Comparison of ENCODE assay signal across 9 cellular contexts in the genomic region with DNA sequence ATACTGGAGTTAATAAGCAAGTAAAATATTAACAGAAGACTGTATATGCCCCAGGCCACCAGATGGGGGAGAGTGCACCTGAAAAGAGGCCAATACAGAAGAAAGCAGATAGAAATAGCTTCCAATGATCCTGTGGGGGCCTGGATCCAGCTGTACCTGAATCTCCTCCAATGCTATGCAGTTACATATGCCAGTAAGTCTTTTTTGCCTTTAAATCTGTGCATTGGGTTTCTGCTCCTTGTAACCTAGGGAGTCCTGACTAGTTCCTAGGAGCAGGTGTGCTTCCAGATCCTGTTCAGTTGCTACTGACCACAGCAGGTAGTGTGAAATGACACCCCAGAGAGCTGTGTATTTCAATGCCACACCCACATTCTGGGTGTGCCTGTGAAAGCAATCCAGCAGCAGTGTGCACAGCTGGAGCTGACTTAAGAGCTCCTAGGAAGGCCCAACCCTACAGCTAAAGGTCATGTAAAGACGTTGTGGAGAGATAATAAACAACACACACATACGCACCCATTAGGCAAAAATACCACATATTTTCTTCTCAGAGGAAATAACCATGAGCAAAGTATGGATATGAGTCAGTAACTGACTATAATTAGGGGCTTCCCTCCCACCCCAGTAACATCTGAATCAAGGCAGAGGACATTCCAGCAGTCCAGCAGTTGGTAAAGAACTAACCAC.
DNase-seq lines count a peak whose midpoint lies in the region; ATAC-seq and TF ChIP-seq lines count a peak whose summit lies in the region.
"Had no signal": no experiment of that assay in that cellular context is flagged by ENCODE, and none has a peak within 500 bp of the region (broad histone marks: within the 10 kb centered on the region; RNA-seq: fewer than 3 reads in every experiment).

No MANE protein-coding gene starts in this region.

- TF ChIP-seq POLR2A in NB4 (IDR thresholded peaks at IDR 0.05; ENCODE audit: extremely low read depth, insufficient read length) (no peak), vagina (IDR thresholded peaks at IDR 0.05) (no peak)

- H3K36me3 Mint-ChIP-seq in mesothelial cell of epicardium: peaks cover 1% of the 10 kb centered on the region

- intact Hi-C loops in vagina (cut with DNase I): no loop called here

- no peaks in the 10 kb centered on the region for H3K9me3 ChIP-seq in vagina
- H3K9me3 ChIP-seq: right lobe of liver had no signal

- peak; percentile 56 for DNase-seq in AG08396 (ENCODE audit: low spot score)
- peak; percentile 84 for DNase-seq in NB4 (ENCODE audit: low read depth)
- DNase-seq in dedifferentiated amniotic fluid mesenchymal stem cell (ENCODE audit: extremely low spot score): peak; percentile 39
- DNase-seq in stimulated activated CD8-positive, alpha-beta memory T cell treated with anti-CD3 and anti-CD28 coated beads, Interleukin-4, amount 100 ng/mL, for 48 hours: peak; percentile 48
- DNase-seq in vagina (ENCODE audit: extremely low spot score in 2 of 2): no peak
- no peak for DNase-seq in mesothelial cell of epicardium (ENCODE audit: low spot score in 2 of 2, unreplicated experiment in 2 of 2)
- DNase-seq: right lobe of liver had no signal

- 0 out of 2 replicates have a peak, but pooled peaks have one; percentile 22 for TF ChIP-seq CTCF in GM12875 (IDR thresholded peaks at IDR 0.05; ENCODE audit: borderline replicate concordance, insufficient read depth, low read depth, low read length)
- TF ChIP-seq CTCF in NB4 (IDR thresholded peaks at IDR 0.05; ENCODE audit: low read depth, low read length): no peak
- TF ChIP-seq CTCF in vagina (IDR thresholded peaks at IDR 0.05): no peak
- no peak for TF ChIP-seq CTCF in mesothelial cell of epicardium (IDR thresholded peaks at IDR 0.05; ENCODE audit: unreplicated experiment)

- no peak overlapping the region for H3K27ac ChIP-seq in vagina
- H3K27ac ChIP-seq: right lobe of liver had no signal

- no peak overlapping the region for H3K4me3 ChIP-seq in GM12875 (ENCODE audit: low read depth, low read length)
- no peak overlapping the region for H3K4me3 ChIP-seq in NB4 (ENCODE audit: low read depth, low read length)
- H3K4me3 ChIP-seq in vagina: no peak overlapping the region
- H3K4me3 ChIP-seq: right lobe of liver had no signal

- H3K9me3 Mint-ChIP-seq in mesothelial cell of epicardium: peaks cover 22% of the 10 kb centered on the region

- ATAC-seq in HG02610 (IDR thresholded peaks at IDR 0.05; ENCODE audit: unreplicated experiment): peak; percentile 86

- peaks cover 30% of the 10 kb centered on the region for H3K4me1 ChIP-seq in vagina
- H3K4me1 ChIP-seq: right lobe of liver had no signal

- peaks cover 7% of the 10 kb centered on the region for H3K4me1 Mint-ChIP-seq in mesothelial cell of epicardium

- H3K4me3 Mint-ChIP-seq in mesothelial cell of epicardium: no peak overlapping the region

- no peaks in the 10 kb centered on the region for H3K27me3 Mint-ChIP-seq in mesothelial cell of epicardium (ENCODE audit: low read depth)

- no peaks in the 10 kb centered on the region for H3K36me3 ChIP-seq in vagina
- H3K36me3 ChIP-seq: right lobe of liver had no signal

- no peak overlapping the region for H3K27ac Mint-ChIP-seq in mesothelial cell of epicardium

- H3K27me3 ChIP-seq in vagina: no peaks in the 10 kb centered on the region
- H3K27me3 ChIP-seq: right lobe of liver had no signal

Comparison
In these comparisons a context has a peak if more than half of its experiments do, and no peak if none do; other contexts are left out.
1. DNase-seq: peak in AG08396 (single experiment), NB4 (single experiment), dedifferentiated amniotic fluid mesenchymal stem cell (single experiment) and stimulated activated CD8-positive, alpha-beta memory T cell treated with anti-CD3 and anti-CD28 coated beads, Interleukin-4, amount 100 ng/mL, for 48 hours (single experiment); none in vagina (0 of 2) and mesothelial cell of epicardium (0 of 2).